In the genomic region with DNA sequence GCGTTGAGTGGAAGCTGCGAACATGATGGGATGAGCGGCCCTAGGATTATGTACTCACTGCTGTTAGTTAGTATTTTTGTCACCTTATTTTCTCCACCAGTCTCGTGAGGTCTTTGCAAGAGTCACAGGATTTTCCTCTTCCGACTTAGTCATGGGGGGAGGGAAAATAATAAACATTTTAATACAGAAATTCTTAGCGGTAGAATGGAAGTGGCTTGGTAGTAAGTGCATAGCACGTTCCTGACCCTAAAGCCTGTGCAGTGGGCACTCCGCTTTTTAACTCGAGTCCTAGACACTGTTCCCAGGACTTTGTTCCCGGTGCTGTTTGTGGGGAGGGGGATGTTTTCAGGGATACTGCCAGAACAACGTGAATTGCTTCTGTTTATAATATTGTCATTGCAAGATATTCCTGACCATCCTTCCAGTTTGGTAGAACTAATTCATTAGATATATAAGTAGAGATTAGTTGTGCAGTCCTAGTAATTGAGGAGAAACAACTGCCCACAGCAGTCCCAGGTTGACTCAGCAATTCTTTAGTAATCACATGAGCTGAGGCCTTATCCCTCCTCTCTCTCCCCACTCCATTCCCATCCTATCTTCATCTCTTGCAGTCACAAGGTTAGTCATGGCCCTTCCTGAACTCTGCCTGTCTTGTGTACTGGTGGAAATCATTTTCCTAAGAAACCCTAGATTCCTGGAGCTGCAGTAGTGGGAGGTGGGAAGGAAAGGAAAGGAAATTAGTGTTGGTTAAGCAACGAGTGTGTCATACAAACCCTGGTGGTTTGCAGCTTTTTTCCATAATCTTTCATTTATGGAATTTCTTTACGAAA, we compare ENCODE assay signal across 1 cellular context.
TF ChIP-seq lines count a peak whose summit lies in the region.

No MANE protein-coding gene starts in this region.

TF ChIP-seq in HepG2, 621 proteins besides CTCF, POLR2A, EP300 and RAD21:
- TF ChIP-seq RXRB (CRISPR knock-in tag; IDR thresholded peaks at IDR 0.05; ENCODE audit: borderline replicate concordance) (peak; percentile 18; the same call in 1 of the 2 replicates), SMC3 (IDR thresholded peaks at IDR 0.05; ENCODE audit: low read length) (no peak), SAP130 (CRISPR knock-in tag; IDR thresholded peaks at IDR 0.05; ENCODE audit: low read depth) (peak; percentile 58), MAFF (IDR thresholded peaks at IDR 0.05; ENCODE audit: low read depth, low read length) (peak; percentile 83), ZNF275 (CRISPR knock-in tag; IDR thresholded peaks at IDR 0.05; ENCODE audit: borderline replicate concordance) (0 out of 2 replicates have a peak, but pooled peaks have one; percentile 11), NFE2 (CRISPR knock-in tag; IDR thresholded peaks at IDR 0.05) (peak; percentile 46), NFE2L2 (IDR thresholded peaks at IDR 0.05; ENCODE audit: low read length) (peak; percentile 70), ZNF75D (CRISPR knock-in tag; IDR thresholded peaks at IDR 0.05; ENCODE audit: borderline replicate concordance) (no peak), ZNF619 (CRISPR knock-in tag; IDR thresholded peaks at IDR 0.05) (no peak), IKZF4 (CRISPR knock-in tag; IDR thresholded peaks at IDR 0.05; ENCODE audit: borderline replicate concordance, low read depth, not compliant biosample characterization) (no peak), MAFK (conservative IDR thresholded peaks at IDR 0.05 in 1 of 2, IDR thresholded peaks at IDR 0.05 in 1 of 2; ENCODE audit: low read length in 2 of 2) (peak; percentile 80 to 90), ZSCAN25 (CRISPR knock-in tag; IDR thresholded peaks at IDR 0.05) (no peak), THAP11 (CRISPR knock-in tag; IDR thresholded peaks at IDR 0.05) (0 out of 2 replicates have a peak, but pooled peaks have one; percentile 10), CCDC6 (CRISPR knock-in tag; IDR thresholded peaks at IDR 0.05) (peak; percentile 26; the same call in 1 of the 2 replicates), GATAD2A (CRISPR knock-in tag; IDR thresholded peaks at IDR 0.05) (peak; percentile 16; the same call in 1 of the 2 replicates), ZEB1 (IDR thresholded peaks at IDR 0.05; ENCODE audit: insufficient replicate concordance, low read depth) (no peak), TARDBP (CRISPR knock-in tag; IDR thresholded peaks at IDR 0.05) (0 out of 2 replicates have a peak, but pooled peaks have one; percentile 37), HNF4A (CRISPR knock-in tag; IDR thresholded peaks at IDR 0.05) (peak; percentile 25), ZNF558 (CRISPR knock-in tag; IDR thresholded peaks at IDR 0.05; ENCODE audit: borderline replicate concordance) (peak; percentile 14; the same call in 1 of the 2 replicates), MAFG (CRISPR knock-in tag; IDR thresholded peaks at IDR 0.05) (peak; percentile 80), NR1H2 (CRISPR knock-in tag; IDR thresholded peaks at IDR 0.05; ENCODE audit: borderline replicate concordance, low read depth) (no peak), ZFX (CRISPR knock-in tag; IDR thresholded peaks at IDR 0.05; ENCODE audit: low read depth) (peak; percentile 55), ZNF280D (CRISPR knock-in tag; IDR thresholded peaks at IDR 0.05) (no peak), HNF4G (IDR thresholded peaks at IDR 0.05; ENCODE audit: borderline replicate concordance, low read depth, low read length) (no peak), HNF4G (CRISPR knock-in tag; IDR thresholded peaks at IDR 0.05; ENCODE audit: borderline replicate concordance, low read depth) (0 out of 2 replicates have a peak, but pooled peaks have one; percentile 28), ZNF331 (CRISPR knock-in tag; IDR thresholded peaks at IDR 0.05) (no peak), ZNF678 (CRISPR knock-in tag; IDR thresholded peaks at IDR 0.05) (no peak)
- TF ChIP-seq, protein P1, sequence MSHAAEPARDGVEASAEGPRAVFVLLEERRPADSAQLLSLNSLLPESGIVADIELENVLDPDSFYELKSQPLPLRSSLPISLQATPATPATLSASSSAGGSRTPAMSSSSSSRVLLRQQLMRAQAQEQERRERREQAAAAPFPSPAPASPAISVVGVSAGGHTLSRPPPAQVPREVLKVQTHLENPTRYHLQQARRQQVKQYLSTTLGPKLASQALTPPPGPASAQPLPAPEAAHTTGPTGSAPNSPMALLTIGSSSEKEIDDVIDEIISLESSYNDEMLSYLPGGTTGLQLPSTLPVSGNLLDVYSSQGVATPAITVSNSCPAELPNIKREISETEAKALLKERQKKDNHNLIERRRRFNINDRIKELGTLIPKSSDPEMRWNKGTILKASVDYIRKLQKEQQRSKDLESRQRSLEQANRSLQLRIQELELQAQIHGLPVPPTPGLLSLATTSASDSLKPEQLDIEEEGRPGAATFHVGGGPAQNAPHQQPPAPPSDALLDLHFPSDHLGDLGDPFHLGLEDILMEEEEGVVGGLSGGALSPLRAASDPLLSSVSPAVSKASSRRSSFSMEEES (CRISPR knock-in tag; IDR thresholded peaks at IDR 0.05), result peak; percentile 74
- TF ChIP-seq, protein P2, sequence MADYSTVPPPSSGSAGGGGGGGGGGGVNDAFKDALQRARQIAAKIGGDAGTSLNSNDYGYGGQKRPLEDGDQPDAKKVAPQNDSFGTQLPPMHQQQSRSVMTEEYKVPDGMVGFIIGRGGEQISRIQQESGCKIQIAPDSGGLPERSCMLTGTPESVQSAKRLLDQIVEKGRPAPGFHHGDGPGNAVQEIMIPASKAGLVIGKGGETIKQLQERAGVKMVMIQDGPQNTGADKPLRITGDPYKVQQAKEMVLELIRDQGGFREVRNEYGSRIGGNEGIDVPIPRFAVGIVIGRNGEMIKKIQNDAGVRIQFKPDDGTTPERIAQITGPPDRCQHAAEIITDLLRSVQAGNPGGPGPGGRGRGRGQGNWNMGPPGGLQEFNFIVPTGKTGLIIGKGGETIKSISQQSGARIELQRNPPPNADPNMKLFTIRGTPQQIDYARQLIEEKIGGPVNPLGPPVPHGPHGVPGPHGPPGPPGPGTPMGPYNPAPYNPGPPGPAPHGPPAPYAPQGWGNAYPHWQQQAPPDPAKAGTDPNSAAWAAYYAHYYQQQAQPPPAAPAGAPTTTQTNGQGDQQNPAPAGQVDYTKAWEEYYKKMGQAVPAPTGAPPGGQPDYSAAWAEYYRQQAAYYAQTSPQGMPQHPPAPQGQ (CRISPR knock-in tag; IDR thresholded peaks at IDR 0.05; ENCODE audit: borderline replicate concordance), result no peak
- TF ChIP-seq, protein P3, sequence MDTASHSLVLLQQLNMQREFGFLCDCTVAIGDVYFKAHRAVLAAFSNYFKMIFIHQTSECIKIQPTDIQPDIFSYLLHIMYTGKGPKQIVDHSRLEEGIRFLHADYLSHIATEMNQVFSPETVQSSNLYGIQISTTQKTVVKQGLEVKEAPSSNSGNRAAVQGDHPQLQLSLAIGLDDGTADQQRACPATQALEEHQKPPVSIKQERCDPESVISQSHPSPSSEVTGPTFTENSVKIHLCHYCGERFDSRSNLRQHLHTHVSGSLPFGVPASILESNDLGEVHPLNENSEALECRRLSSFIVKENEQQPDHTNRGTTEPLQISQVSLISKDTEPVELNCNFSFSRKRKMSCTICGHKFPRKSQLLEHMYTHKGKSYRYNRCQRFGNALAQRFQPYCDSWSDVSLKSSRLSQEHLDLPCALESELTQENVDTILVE (CRISPR knock-in tag; IDR thresholded peaks at IDR 0.05), result peak; percentile 7; the same call in 1 of the 2 replicates
